In the genomic region with DNA sequence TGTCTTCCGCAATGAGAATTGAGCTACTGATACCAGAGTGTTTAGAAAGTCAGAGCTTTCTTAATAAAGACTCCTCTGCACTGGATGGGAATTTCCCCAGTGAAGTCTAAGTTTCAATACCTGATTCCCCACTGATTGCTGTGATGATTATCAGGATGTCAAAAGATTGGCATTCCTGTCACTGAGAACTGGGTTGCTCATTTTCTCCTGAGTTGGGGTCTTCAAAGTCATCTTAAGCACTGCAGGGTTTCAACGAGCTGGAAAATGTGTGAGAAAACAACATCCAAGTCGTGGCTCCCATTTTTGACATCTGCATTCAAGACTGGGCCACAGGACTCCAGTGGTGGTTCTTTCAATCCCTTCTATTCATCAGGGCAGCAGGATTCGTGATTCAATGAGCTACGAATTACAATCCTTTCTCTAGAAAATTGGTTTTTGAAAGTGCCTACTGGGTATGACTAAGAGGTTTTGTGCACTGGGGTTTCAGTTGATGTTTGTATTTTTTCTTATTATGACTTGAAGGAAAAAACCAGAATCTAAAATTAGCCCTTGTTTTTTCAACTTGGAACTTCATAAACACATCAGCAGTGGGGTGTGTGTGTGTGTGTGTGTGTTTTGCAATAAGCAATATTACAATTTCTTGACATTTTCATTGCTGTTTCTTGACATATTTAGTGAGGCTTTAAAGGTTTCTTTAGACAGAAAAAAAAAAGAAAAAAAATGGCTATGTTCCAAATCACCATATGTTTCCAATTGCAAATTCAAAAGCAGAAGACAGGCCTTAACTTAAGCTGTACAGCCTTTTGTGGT, we compare ENCODE assay signal across 8 cellular contexts.
DNase-seq lines count a peak whose midpoint lies in the region; ATAC-seq and TF ChIP-seq lines count a peak whose summit lies in the region.

No MANE protein-coding gene starts in this region.

- H3K9me2 ChIP-seq in PC-9 (ENCODE audit: insufficient read depth) = no peaks in the 10 kb centered on the region

- no peak overlapping the region for H3K4me2 ChIP-seq in PC-9

- POLR2A ChIA-PET in BJ (lab: Charles Lee) = interaction anchor here (1.0 kb wide), 1 partner anchor 11 kb away, joined by 5 read pairs; no protein-coding TSS in a partner anchor
- POLR2A ChIA-PET in PC-9 (lab: Charles Lee; ENCODE audit: unreplicated experiment) = no interaction called here

- H3F3A ChIP-seq in PC-9 (ENCODE audit: insufficient read depth, low read depth) = no peaks in the 10 kb centered on the region

- no peak overlapping the region for H3K4me3 ChIP-seq in BJ (ENCODE audit: low read depth, low read length)
- no peak overlapping the region for H3K4me3 ChIP-seq in cardiac fibroblast (replicated peaks in 1 of 2; ENCODE audit: low read depth in 2 of 2, low read length in 2 of 2)
- H3K4me3 ChIP-seq in PC-9 = no peak overlapping the region

- H2AFZ ChIP-seq in PC-9 = no peak overlapping the region

- BruUV-seq in PC-9 (replicated peaks; lab: Mats Ljungman, UMichigan) = no TSS peak

- peak; percentile 78 for DNase-seq in BJ (ENCODE audit: low read depth)
- DNase-seq in cardiac fibroblast (ENCODE audit: low read depth in 2 of 2) = peak; percentile 35 to 76
- DNase-seq in stimulated activated naive CD8-positive, alpha-beta T cell treated with anti-CD3 and anti-CD28 coated beads, Interleukin-15, Interleukin-2, amounts not matched to agents 100 U/mL and 50 U/mL, for 24 hours = peak; percentile 7
- DNase-seq in NOMO-1 treated with dmso at 0.1 percent for 144 hours (lab: John Stamatoyannopoulos, UW; ENCODE audit: unreplicated experiment) = no peak
- no peak for DNase-seq in NCI-H2227 treated with DMSO at 0.1 percent for 48 hours (lab: John Stamatoyannopoulos, UW)
- DNase-seq in PC-9 = no peak

- H3K27ac ChIP-seq in PC-9 = no peak overlapping the region

- H3K36me3 ChIP-seq in BJ (ENCODE audit: control insufficient read depth, insufficient read depth, low read length) = no peaks in the 10 kb centered on the region
- no peaks in the 10 kb centered on the region for H3K36me3 ChIP-seq in PC-9 (ENCODE audit: low read depth)

- no peak for TF ChIP-seq CTCF in BJ (IDR thresholded peaks at IDR 0.05; ENCODE audit: insufficient read depth, low read depth, low read length)
- TF ChIP-seq CTCF in cardiac fibroblast (IDR thresholded peaks at IDR 0.05; ENCODE audit: low read depth, low read length) = no peak
- TF ChIP-seq CTCF in PC-9 (conservative IDR thresholded peaks at IDR 0.05) = no peak

- ATAC-seq in GM19452 (IDR thresholded peaks at IDR 0.05; ENCODE audit: unreplicated experiment) (peak; percentile 87), HG03432 (IDR thresholded peaks at IDR 0.05; ENCODE audit: unreplicated experiment) (peak; percentile 90)
- ATAC-seq in stimulated activated naive CD8-positive, alpha-beta T cell treated with anti-CD3 and anti-CD28 coated beads, Interleukin-15, Interleukin-2, amounts not matched to agents 100 U/mL and 50 U/mL, for 24 hours = peak; percentile 86

- H3K4me1 ChIP-seq in PC-9 (replicated peaks; ENCODE audit: insufficient read depth) = no peaks in the 10 kb centered on the region

- CTCF ChIA-PET in BJ (lab: Yijun Ruan, JAX) (interaction anchor here (0.6 to 2.0 kb wide), 5 partner anchors 9 to 149 kb away, joined by 3 to 8 read pairs (median 3); no protein-coding TSS in a partner anchor), PC-9 (lab: Charles Lee) (no interaction called here)

- no peaks in the 10 kb centered on the region for H3K79me2 ChIP-seq in PC-9 (ENCODE audit: low read depth)

- H4K20me1 ChIP-seq in PC-9 (ENCODE audit: insufficient read depth) = no peaks in the 10 kb centered on the region

- no peaks in the 10 kb centered on the region for H3K27me3 ChIP-seq in BJ (ENCODE audit: control insufficient read depth, insufficient read depth, low read length)
- no peaks in the 10 kb centered on the region for H3K27me3 ChIP-seq in PC-9 (ENCODE audit: insufficient read depth, low read depth)

- intact Hi-C loops in PC-9 (cut with micrococcal nuclease; ENCODE audit: unreplicated experiment) = no loop called here

- H3K9me3 ChIP-seq in PC-9 (ENCODE audit: insufficient read depth, low read depth) = no peaks in the 10 kb centered on the region

Comparison
In these comparisons a context has a peak if more than half of its experiments do, and no peak if none do; other contexts are left out.
1. DNase-seq: peak in BJ (single experiment), cardiac fibroblast (2 of 2) and stimulated activated naive CD8-positive, alpha-beta T cell treated with anti-CD3 and anti-CD28 coated beads, Interleukin-15, Interleukin-2, amounts not matched to agents 100 U/mL and 50 U/mL, for 24 hours (single experiment); none in NOMO-1 treated with dmso at 0.1 percent for 144 hours (single experiment), NCI-H2227 treated with DMSO at 0.1 percent for 48 hours (single experiment) and PC-9 (0 of 2).
2. Peak in every context shown above with its lines, with median percentiles within 50 percentile points of each other: ATAC-seq.